In genomic region chr3:51669241-51670052, GRCh38 we compare ENCODE assay signal across 8 cellular contexts. TPM values are rescaled to one million over a fixed set of nuclear protein-coding genes. Genes with fewer than 3 reads are reported as not detected.
DNase-seq lines count a peak whose midpoint lies in the region; ATAC-seq and TF ChIP-seq lines count a peak whose summit lies in the region.

No MANE protein-coding gene starts in this region.

- H3K4me1 ChIP-seq in OCI-LY3 (ENCODE audit: low read length) = peaks cover 21% of the 10 kb centered on the region

- H4K20me1 ChIP-seq in OCI-LY3 (ENCODE audit: insufficient read depth, low read length) = no peaks in the 10 kb centered on the region

- H3K9me3 ChIP-seq in OCI-LY3 (ENCODE audit: insufficient read depth, low read length) = no peaks in the 10 kb centered on the region

- TF ChIP-seq POLR2A in erythroblast (IDR thresholded peaks at IDR 0.05; ENCODE audit: low read length) = no peak

- peak; percentile 96 for TF ChIP-seq CTCF in OCI-LY3 (IDR thresholded peaks at IDR 0.05; ENCODE audit: low read depth, low read length)

- no peak for ATAC-seq in HG02642 (IDR thresholded peaks at IDR 0.05; ENCODE audit: poor library complexity, unreplicated experiment)

- peaks cover 9% of the 10 kb centered on the region for H3K36me3 ChIP-seq in OCI-LY3 (replicated peaks; ENCODE audit: low read depth, low read length)

- H3K9ac ChIP-seq in OCI-LY3 (ENCODE audit: low read length) = no peak overlapping the region

- no peak overlapping the region for H3K4me2 ChIP-seq in OCI-LY3 (ENCODE audit: low read length)

- H2AFZ ChIP-seq in OCI-LY3 (ENCODE audit: low read depth, low read length) = no peak overlapping the region

- no peaks in the 10 kb centered on the region for H3K27me3 ChIP-seq in OCI-LY3 (ENCODE audit: low read depth, low read length)

- H3K4me3 ChIP-seq in OCI-LY3 (ENCODE audit: low read length) = no peak overlapping the region

- peak; percentile 11 for DNase-seq in DMS 273 treated with DMSO at 0.1 percent for 48 hours (lab: John Stamatoyannopoulos, UW)
- peak; percentile 45 for DNase-seq in HS-5 (ENCODE audit: low read depth)
- peak; percentile 72 for DNase-seq in activated T-cell treated with anti-CD3 and anti-CD28 coated beads for 24 hours (ENCODE audit: low read depth)
- DNase-seq in erythroblast (lab: John Stamatoyannopoulos, UW) = peak; percentile 85 to 91
- DNase-seq in mucosa of gallbladder (ENCODE audit: low spot score) = peak; percentile 88
- DNase-seq in stimulated activated CD8-positive, alpha-beta memory T cell treated with anti-CD3 and anti-CD28 coated beads, Interleukin-4, amount 100 ng/mL, for 4 hours (ENCODE audit: low read depth in 2 of 2, low spot score in 1 of 2) = peak; percentile 46 to 58

- no peak overlapping the region for H3K27ac ChIP-seq in OCI-LY3 (ENCODE audit: low read length)

- H3K79me2 ChIP-seq in OCI-LY3 (ENCODE audit: low read length) = peaks cover 16% of the 10 kb centered on the region

RNA-seq across cellular contexts. Expression of gene TEX264, which starts 1.6 kb away (rescaled TPM):
- total RNA-seq in mucosa of gallbladder = 86.0 TPM

RNA-seq across cellular contexts. Expression of gene GRM2, which starts 37.4 kb away (rescaled TPM):
- 0.29 TPM for total RNA-seq in mucosa of gallbladder

Comparison
In these comparisons a context has a peak if more than half of its experiments do, and no peak if none do; other contexts are left out.
1. DNase-seq: peak in every context shown above with its lines; median percentile 88 in erythroblast; 88 in mucosa of gallbladder; 72 in activated T-cell treated with anti-CD3 and anti-CD28 coated beads for 24 hours; 52 in stimulated activated CD8-positive, alpha-beta memory T cell treated with anti-CD3 and anti-CD28 coated beads, Interleukin-4, amount 100 ng/mL, for 4 hours; 45 in HS-5; 11 in DMS 273 treated with DMSO at 0.1 percent for 48 hours.